1 cellular context compared by ENCODE assay signal in genomic region chr10:7818295-7819125, GRCh38.
TF ChIP-seq lines count a peak whose summit lies in the region.

Gene TAF3, plus strand, starts transcription at chr10:7818505. Its CDS starts 205 bp downstream, at chr10:7818710.

TF ChIP-seq in HepG2, 621 proteins besides CTCF, POLR2A, EP300 and RAD21 (continued from another document and continues in another):
- no peak for TF ChIP-seq ZBTB43 (CRISPR knock-in tag; conservative IDR thresholded peaks at IDR 0.05)
- no peak for TF ChIP-seq HOXA7 (CRISPR knock-in tag; IDR thresholded peaks at IDR 0.05)
- TF ChIP-seq JARID2 (CRISPR knock-in tag; IDR thresholded peaks at IDR 0.05; ENCODE audit: insufficient replicate concordance): no peak
- peak; percentile 29; the same call in 1 of the 2 replicates for TF ChIP-seq ZBTB3 (CRISPR knock-in tag; IDR thresholded peaks at IDR 0.05; ENCODE audit: borderline replicate concordance, low read depth)
- TF ChIP-seq BATF2 (CRISPR knock-in tag; IDR thresholded peaks at IDR 0.05): no peak
- TF ChIP-seq CEBPG (CRISPR knock-in tag; IDR thresholded peaks at IDR 0.05): no peak
- TF ChIP-seq ZBTB49 (CRISPR knock-in tag; IDR thresholded peaks at IDR 0.05; ENCODE audit: borderline replicate concordance): no peak
- no peak for TF ChIP-seq ADNP (CRISPR knock-in tag; IDR thresholded peaks at IDR 0.05)
- TF ChIP-seq ZNF576 (CRISPR knock-in tag; IDR thresholded peaks at IDR 0.05): no peak
- TF ChIP-seq ZSCAN31 (CRISPR knock-in tag; IDR thresholded peaks at IDR 0.05; ENCODE audit: low read depth): 0 out of 2 replicates have a peak, but pooled peaks have one; percentile 70
- TF ChIP-seq ZNF569 (CRISPR knock-in tag; IDR thresholded peaks at IDR 0.05; ENCODE audit: borderline replicate concordance): no peak
- TF ChIP-seq ZSCAN29 (CRISPR knock-in tag; conservative IDR thresholded peaks at IDR 0.05): peak; percentile 76; the same call in 1 of the 2 replicates
- TF ChIP-seq POLR2G (IDR thresholded peaks at IDR 0.05; ENCODE audit: low read depth, low read length): peak; percentile 94
- no peak for TF ChIP-seq ZMAT3 (CRISPR knock-in tag; conservative IDR thresholded peaks at IDR 0.05)
- peak; percentile 85; the same call in 1 of the 2 replicates for TF ChIP-seq ETV6 (CRISPR knock-in tag; conservative IDR thresholded peaks at IDR 0.05)
- TF ChIP-seq GTF2F1 (IDR thresholded peaks at IDR 0.05; ENCODE audit: low read length): no peak
- TF ChIP-seq TFAP4 (IDR thresholded peaks at IDR 0.05; ENCODE audit: borderline replicate concordance, low read depth): peak; percentile 81; the same call in 1 of the 2 replicates
- peak; percentile 88; the same call in 1 of the 2 replicates for TF ChIP-seq YEATS2 (CRISPR knock-in tag; IDR thresholded peaks at IDR 0.05; ENCODE audit: borderline replicate concordance)
- TF ChIP-seq MAZ (IDR thresholded peaks at IDR 0.05; ENCODE audit: borderline replicate concordance, low read depth, low read length): peak; percentile 64; the same call in 1 of the 2 replicates
- TF ChIP-seq MAZ (CRISPR knock-in tag; IDR thresholded peaks at IDR 0.05; ENCODE audit: low read depth): peak; percentile 96
- TF ChIP-seq TBX2 (CRISPR knock-in tag; IDR thresholded peaks at IDR 0.05; ENCODE audit: borderline replicate concordance): peak; percentile 83
- no peak for TF ChIP-seq ZNF253 (CRISPR knock-in tag; IDR thresholded peaks at IDR 0.05; ENCODE audit: borderline replicate concordance)
- 0 out of 2 replicates have a peak, but pooled peaks have one; percentile 73 for TF ChIP-seq ZNF276 (CRISPR knock-in tag; IDR thresholded peaks at IDR 0.05; ENCODE audit: low read depth)
- TF ChIP-seq ZFP37 (CRISPR knock-in tag; IDR thresholded peaks at IDR 0.05; ENCODE audit: borderline replicate concordance): 0 out of 2 replicates have a peak, but pooled peaks have one; percentile 43
- peak; percentile 87; the same call in 1 of the 2 replicates for TF ChIP-seq HES4 (CRISPR knock-in tag; IDR thresholded peaks at IDR 0.05; ENCODE audit: borderline replicate concordance)
- no peak for TF ChIP-seq HNF1A (IDR thresholded peaks at IDR 0.05; ENCODE audit: low read depth)
- TF ChIP-seq HNF1A (CRISPR knock-in tag; IDR thresholded peaks at IDR 0.05; ENCODE audit: borderline replicate concordance): peak; percentile 68; the same call in 1 of the 2 replicates
- TF ChIP-seq TCF7L2 (IDR thresholded peaks at IDR 0.05; ENCODE audit: low read depth, low read length): no peak
- TF ChIP-seq ZNF687 (CRISPR knock-in tag; IDR thresholded peaks at IDR 0.05): peak; percentile 87
- TF ChIP-seq HMGXB4 (CRISPR knock-in tag; IDR thresholded peaks at IDR 0.05; ENCODE audit: borderline replicate concordance in 1 of 2, low read depth in 1 of 2): peak; percentile 83 to 89; a peak in 3 of 4 replicates
- 0 out of 2 replicates have a peak, but pooled peaks have one; percentile 25 for TF ChIP-seq RNF2 (conservative IDR thresholded peaks at IDR 0.05; ENCODE audit: low read depth)
- TF ChIP-seq EHMT2 (IDR thresholded peaks at IDR 0.05; ENCODE audit: borderline replicate concordance, low read depth, low read length): no peak
- no peak for TF ChIP-seq MAFG (CRISPR knock-in tag; IDR thresholded peaks at IDR 0.05)
- TF ChIP-seq GATAD1 (CRISPR knock-in tag; IDR thresholded peaks at IDR 0.05): peak; percentile 96
- TF ChIP-seq DDIT3 (CRISPR knock-in tag; IDR thresholded peaks at IDR 0.05): no peak
- TF ChIP-seq PBX2 (CRISPR knock-in tag; IDR thresholded peaks at IDR 0.05): no peak
- TF ChIP-seq LCORL (IDR thresholded peaks at IDR 0.05): no peak
- TF ChIP-seq LCORL (CRISPR knock-in tag; IDR thresholded peaks at IDR 0.05): peak; percentile 83
